ENCODE assay signal across 8 cellular contexts in the genomic region with DNA sequence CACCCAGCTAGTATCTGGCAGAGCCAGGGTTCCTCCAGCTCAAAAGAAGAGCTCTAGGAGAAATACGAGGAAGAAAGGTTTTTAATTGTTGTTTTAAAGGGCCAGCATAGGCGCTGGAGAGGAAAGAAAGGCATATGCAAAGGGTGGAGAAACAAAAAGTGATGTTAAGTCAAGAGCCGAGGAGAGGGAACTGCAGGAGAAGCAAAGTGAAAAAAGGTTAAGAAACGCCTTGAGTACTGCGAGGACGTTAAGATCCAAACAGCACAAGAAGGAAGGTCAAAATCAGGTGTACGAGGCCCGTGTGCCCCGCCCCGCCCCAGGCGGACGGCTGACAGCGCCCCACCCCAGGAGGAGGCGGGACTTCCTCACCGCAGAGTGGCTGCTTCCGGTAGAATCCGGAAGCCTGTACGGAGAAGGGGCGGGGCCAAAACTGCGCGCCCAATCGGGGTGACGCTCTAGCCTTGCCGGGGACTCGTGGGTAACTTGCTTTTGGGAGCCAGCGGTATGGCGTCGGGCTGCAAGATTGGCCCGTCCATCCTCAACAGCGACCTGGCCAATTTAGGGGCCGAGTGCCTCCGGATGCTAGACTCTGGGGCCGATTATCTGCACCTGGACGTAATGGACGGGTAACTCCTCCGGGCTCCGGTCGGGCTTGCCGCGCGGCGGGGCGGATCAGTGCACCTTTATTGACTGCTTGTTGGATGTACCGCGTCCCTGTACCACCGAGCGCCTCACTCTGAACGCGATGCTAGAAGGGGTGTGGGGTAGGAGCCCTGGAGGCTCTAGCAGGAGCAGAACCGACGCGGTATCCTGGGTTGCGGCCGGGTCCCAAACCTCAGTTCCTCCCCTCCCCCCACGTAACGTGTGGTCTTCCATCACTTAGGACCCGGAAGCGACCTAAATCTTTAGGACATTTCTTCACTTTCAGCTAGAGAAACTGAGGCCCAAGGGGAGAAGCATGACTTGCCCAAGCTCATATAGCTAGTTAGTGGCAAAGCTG. TPM values are rescaled to one million over a fixed set of nuclear protein-coding genes. Genes with fewer than 3 reads are reported as not detected.
DNase-seq lines count a peak whose midpoint lies in the region; ATAC-seq and TF ChIP-seq lines count a peak whose summit lies in the region.

RPE (plus strand) TSS at position 481 of the 1,000 bp plus-strand sequence; CDS start at position 505, 24 bp downstream.

- H4K20me1 ChIP-seq in DOHH2 (ENCODE audit: control insufficient read depth, insufficient read depth, low read depth, low read length), result peaks cover 7% of the 10 kb centered on the region; the same call in 1 of the 2 replicates
- peaks cover 31% of the 10 kb centered on the region for H4K20me1 ChIP-seq in GM23338 (replicated peaks; ENCODE audit: insufficient read depth)

- DNase-seq in GM23338 (ENCODE audit: low spot score), result peak; percentile 98
- peak; percentile 90 for DNase-seq in LHCN-M2 (ENCODE audit: low read depth)
- DNase-seq in RPMI8226, result peak; percentile 98
- DNase-seq in activated T-helper 1 cell treated with anti-CD3 and anti-CD28 coated beads, Interleukin-2, amount 50 U/mL, for 16 hours (ENCODE audit: low read depth in 1 of 2, low spot score in 1 of 2), result peak; percentile 94 to 96
- DNase-seq in fibroblast of gingiva (ENCODE audit: low read depth), result peak; percentile 92
- DNase-seq in naive B cell, result peak; percentile 96

- H3K4me2 ChIP-seq in DOHH2 (ENCODE audit: low read length), result peak within 1 kb of the TSS; percentile 99
- H3K4me2 ChIP-seq in GM23338, result peak within 1 kb of the TSS; percentile 94

- H3F3A ChIP-seq in DOHH2 (ENCODE audit: control insufficient read depth, insufficient read depth), result no peaks in the 10 kb centered on the region
- H3F3A ChIP-seq in GM23338 (replicated peaks; ENCODE audit: low read depth), result no peaks in the 10 kb centered on the region

- peaks cover 9% of the 10 kb centered on the region; the same call in 2 of the 3 replicates for H3K36me3 Mint-ChIP-seq in GM23338 (ENCODE audit: low read depth)
- H3K36me3 Mint-ChIP-seq in naive B cell, result no peaks in the 10 kb centered on the region
- peaks cover 9% of the 10 kb centered on the region for H3K36me3 Mint-ChIP-seq in stimulated activated memory B cell treated with anti-CD40 and anti-IgM and Interleukin-4, amounts not matched to agents 10 μg/mL and 1 μg/mL and 100 μg/mL, for 72 hours

- no peaks in the 10 kb centered on the region for H3K27me3 Mint-ChIP-seq in GM23338 (ENCODE audit: insufficient read depth, low read depth, poor library complexity)
- peaks cover 4 to 9% (median 8%) of the 10 kb centered on the region in 3 donors for H3K27me3 Mint-ChIP-seq in naive B cell
- H3K27me3 Mint-ChIP-seq in stimulated activated memory B cell treated with anti-CD40 and anti-IgM and Interleukin-4, amounts not matched to agents 10 μg/mL and 1 μg/mL and 100 μg/mL, for 72 hours, result no peaks in the 10 kb centered on the region

- H3K9me2 ChIP-seq in DOHH2 (replicated peaks; ENCODE audit: control insufficient read depth, low read length) (no peaks in the 10 kb centered on the region), GM23338 (ENCODE audit: insufficient read depth) (peaks cover 7% of the 10 kb centered on the region; the same call in 1 of the 2 replicates)

- H3K4me3 ChIP-seq in DOHH2 (ENCODE audit: low read length) (peak within 1 kb of the TSS; percentile 93), GM23338 (peak within 1 kb of the TSS; percentile 93)

- peaks cover 32% of the 10 kb centered on the region for H3K4me1 ChIP-seq in DOHH2 (ENCODE audit: control insufficient read depth, low read length)
- peaks cover 21% of the 10 kb centered on the region for H3K4me1 ChIP-seq in GM23338 (ENCODE audit: insufficient read depth)

- H3K79me2 ChIP-seq in DOHH2 (ENCODE audit: control insufficient read depth, low read length) (peaks cover 54% of the 10 kb centered on the region), GM23338 (replicated peaks; ENCODE audit: insufficient read depth) (peaks cover 50% of the 10 kb centered on the region)

- H3K27ac Mint-ChIP-seq in GM23338, result peak within 1 kb of the TSS; percentile 98
- H3K27ac Mint-ChIP-seq in naive B cell, result peak within 1 kb of the TSS; percentile 65 to 96 (median 88)
- peak within 1 kb of the TSS; percentile 78 for H3K27ac Mint-ChIP-seq in stimulated activated memory B cell treated with anti-CD40 and anti-IgM and Interleukin-4, amounts not matched to agents 10 μg/mL and 1 μg/mL and 100 μg/mL, for 72 hours

- peaks cover 38% of the 10 kb centered on the region for H3K36me3 ChIP-seq in DOHH2 (ENCODE audit: control insufficient read depth, low read length)
- H3K36me3 ChIP-seq in GM23338 (ENCODE audit: insufficient read depth), result 0 out of 2 replicates have a peak, but pooled peaks cover 5% of the 10 kb centered on the region

- H3K4me3 Mint-ChIP-seq in GM23338 (peak within 1 kb of the TSS; percentile 98), naive B cell (peak within 1 kb of the TSS; percentile 89 to 99 (median 96))
- peak within 1 kb of the TSS; percentile 81 for H3K4me3 Mint-ChIP-seq in stimulated activated memory B cell treated with anti-CD40 and anti-IgM and Interleukin-4, amounts not matched to agents 10 μg/mL and 1 μg/mL and 100 μg/mL, for 72 hours

- no peaks in the 10 kb centered on the region for H3K27me3 ChIP-seq in DOHH2 (ENCODE audit: control insufficient read depth, low read length)
- no peaks in the 10 kb centered on the region for H3K27me3 ChIP-seq in GM23338 (ENCODE audit: insufficient read depth)

- peak; percentile 99 for ATAC-seq in GM23338
- peak; percentile 97 to 98 for ATAC-seq in naive B cell (ENCODE audit: low read depth in 2 of 2)
- peak; percentile 100 for ATAC-seq in stimulated activated memory B cell treated with anti-CD40 and anti-IgM and Interleukin-4, amounts not matched to agents 10 μg/mL and 1 μg/mL and 100 μg/mL, for 72 hours

- no peaks in the 10 kb centered on the region for H3K9me3 ChIP-seq in DOHH2 (ENCODE audit: control insufficient read depth, insufficient read depth, low read length)

- peak within 1 kb of the TSS; percentile 100 for H2AFZ ChIP-seq in GM23338

- TF ChIP-seq CTCF in DOHH2 (IDR thresholded peaks at IDR 0.05; ENCODE audit: low read depth, low read length, poor library complexity, severe bottlenecking) (no peak), GM23338 (conservative IDR thresholded peaks at IDR 0.05; ENCODE audit: low read depth in 2 of 2) (no peak)

- H3K9me3 Mint-ChIP-seq in GM23338 (no peaks in the 10 kb centered on the region), naive B cell (no peaks in the 10 kb centered on the region)
- no peaks in the 10 kb centered on the region for H3K9me3 Mint-ChIP-seq in stimulated activated memory B cell treated with anti-CD40 and anti-IgM and Interleukin-4, amounts not matched to agents 10 μg/mL and 1 μg/mL and 100 μg/mL, for 72 hours

- H3K4me1 Mint-ChIP-seq in GM23338, result peaks cover 19% of the 10 kb centered on the region
- peaks cover 31 to 50% (median 38%) of the 10 kb centered on the region in 3 donors for H3K4me1 Mint-ChIP-seq in naive B cell
- peaks cover 43% of the 10 kb centered on the region for H3K4me1 Mint-ChIP-seq in stimulated activated memory B cell treated with anti-CD40 and anti-IgM and Interleukin-4, amounts not matched to agents 10 μg/mL and 1 μg/mL and 100 μg/mL, for 72 hours

- H3K27ac ChIP-seq in DOHH2 (ENCODE audit: low read depth, low read length), result peak within 1 kb of the TSS; percentile 57
- H3K27ac ChIP-seq in GM23338 (ENCODE audit: low read depth), result peak within 1 kb of the TSS; percentile 94

TF ChIP-seq in GM23338, 12 proteins besides CTCF, POLR2A, EP300 and RAD21:
- TF ChIP-seq, protein P1, sequence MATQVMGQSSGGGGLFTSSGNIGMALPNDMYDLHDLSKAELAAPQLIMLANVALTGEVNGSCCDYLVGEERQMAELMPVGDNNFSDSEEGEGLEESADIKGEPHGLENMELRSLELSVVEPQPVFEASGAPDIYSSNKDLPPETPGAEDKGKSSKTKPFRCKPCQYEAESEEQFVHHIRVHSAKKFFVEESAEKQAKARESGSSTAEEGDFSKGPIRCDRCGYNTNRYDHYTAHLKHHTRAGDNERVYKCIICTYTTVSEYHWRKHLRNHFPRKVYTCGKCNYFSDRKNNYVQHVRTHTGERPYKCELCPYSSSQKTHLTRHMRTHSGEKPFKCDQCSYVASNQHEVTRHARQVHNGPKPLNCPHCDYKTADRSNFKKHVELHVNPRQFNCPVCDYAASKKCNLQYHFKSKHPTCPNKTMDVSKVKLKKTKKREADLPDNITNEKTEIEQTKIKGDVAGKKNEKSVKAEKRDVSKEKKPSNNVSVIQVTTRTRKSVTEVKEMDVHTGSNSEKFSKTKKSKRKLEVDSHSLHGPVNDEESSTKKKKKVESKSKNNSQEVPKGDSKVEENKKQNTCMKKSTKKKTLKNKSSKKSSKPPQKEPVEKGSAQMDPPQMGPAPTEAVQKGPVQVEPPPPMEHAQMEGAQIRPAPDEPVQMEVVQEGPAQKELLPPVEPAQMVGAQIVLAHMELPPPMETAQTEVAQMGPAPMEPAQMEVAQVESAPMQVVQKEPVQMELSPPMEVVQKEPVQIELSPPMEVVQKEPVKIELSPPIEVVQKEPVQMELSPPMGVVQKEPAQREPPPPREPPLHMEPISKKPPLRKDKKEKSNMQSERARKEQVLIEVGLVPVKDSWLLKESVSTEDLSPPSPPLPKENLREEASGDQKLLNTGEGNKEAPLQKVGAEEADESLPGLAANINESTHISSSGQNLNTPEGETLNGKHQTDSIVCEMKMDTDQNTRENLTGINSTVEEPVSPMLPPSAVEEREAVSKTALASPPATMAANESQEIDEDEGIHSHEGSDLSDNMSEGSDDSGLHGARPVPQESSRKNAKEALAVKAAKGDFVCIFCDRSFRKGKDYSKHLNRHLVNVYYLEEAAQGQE (IDR thresholded peaks at IDR 0.05; ENCODE audit: unreplicated experiment), result no peak
- 0 out of 2 replicates have a peak, but pooled peaks have one; percentile 17 for TF ChIP-seq NANOG (IDR thresholded peaks at IDR 0.05; ENCODE audit: borderline replicate concordance)
- no peak for TF ChIP-seq ZNF114 (CRISPR knock-in tag; IDR thresholded peaks at IDR 0.05)
- TF ChIP-seq EZH2phosphoT487 (IDR thresholded peaks at IDR 0.05; ENCODE audit: unreplicated experiment), result no peak
- no peak for TF ChIP-seq ZNF331 (CRISPR knock-in tag; IDR thresholded peaks at IDR 0.05; ENCODE audit: low read depth)
- TF ChIP-seq EZH2 (IDR thresholded peaks at IDR 0.05; ENCODE audit: low read depth, unreplicated experiment), result no peak
- TF ChIP-seq CREB1 (CRISPR knock-in tag; IDR thresholded peaks at IDR 0.05; ENCODE audit: low read depth), result 0 out of 2 replicates have a peak, but pooled peaks have one; percentile 43
- TF ChIP-seq POLR2AphosphoS5 (IDR thresholded peaks at IDR 0.05; ENCODE audit: low read depth), result peak; percentile 77

RNA-seq across cellular contexts. Expression of gene RPE, which starts in this region (rescaled TPM):
- total RNA-seq in GM23338 (2014; rRNA removed; shearing (Covaris generic)), result 79.1 and 95.1 TPM in 2 replicates
- polyA plus RNA-seq in GM23338 (2016; fragmentation: Nextera tagmentation; extraction: Ambion mirVana) (33.1 and 43.1 TPM in 2 replicates), naive B cell (ENCODE audit: low read depth in 6 of 6) (10 to 100 TPM; 15.9 to 24.0 (median 19.5) TPM)
- total RNA-seq in LHCN-M2 (2014; rRNA removed), result 103 and 111 TPM in 2 replicates
- polyA plus RNA-seq in LHCN-M2 (2012), result 27.1 TPM

Comparison
In these comparisons a context has a peak if more than half of its experiments do, and no peak if none do; other contexts are left out.
1. Peak in every context shown above with its lines: DNase-seq, ATAC-seq, H3K4me3 ChIP-seq and H3K27ac ChIP-seq.